26 cellular contexts compared by ENCODE assay signal in the genomic region with DNA sequence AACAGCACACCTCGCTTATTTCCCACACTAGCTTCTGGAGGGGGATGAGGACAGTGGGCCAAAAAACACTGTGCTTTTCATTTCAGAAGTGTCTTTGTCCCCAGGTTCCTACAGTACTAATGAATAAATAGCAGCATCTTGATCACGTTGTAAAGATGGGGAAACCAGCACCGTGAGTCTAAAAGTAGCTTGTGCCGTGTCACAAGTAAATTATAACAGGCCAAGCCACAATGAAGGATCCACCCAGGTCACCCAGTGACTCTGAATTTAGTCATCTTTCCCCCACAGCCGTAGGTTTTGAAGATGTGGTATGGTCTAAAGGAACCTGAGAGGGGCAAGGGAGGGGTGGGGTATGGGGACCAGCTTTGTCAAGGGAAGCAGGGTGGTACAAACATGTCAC. TPM values are rescaled to one million over a fixed set of nuclear protein-coding genes. Genes with fewer than 3 reads are reported as not detected.
A peak's percentile ranks its signal among the peaks of the same experiment; 100 is the strongest.
DNase-seq lines count a peak whose midpoint lies in the region; ATAC-seq, FAIRE-seq and TF ChIP-seq lines count a peak whose summit lies in the region.
"Had no signal": no experiment of that assay in that cellular context is flagged by ENCODE, and none has a peak within 500 bp of the region (broad histone marks: within the 10 kb centered on the region; RNA-seq: fewer than 3 reads in every experiment).

No MANE protein-coding gene starts in this region.

- H3K9me3 ChIP-seq in GM12878 (replicated peaks; ENCODE audit: control insufficient read depth, insufficient read depth, low read length) (no peaks in the 10 kb centered on the region; the same call in 2 of the 3 replicates), psoas muscle (no peaks in the 10 kb centered on the region), thyroid gland (no peaks in the 10 kb centered on the region)

- H3K27me3 ChIP-seq in GM12878 (replicated peaks in 1 of 2; ENCODE audit: control insufficient read depth in 2 of 2, insufficient read depth in 2 of 2, low read length in 1 of 2) (peaks cover 0 to 9% of the 10 kb centered on the region in 2 experiments; a peak in 2 of 4 replicates), psoas muscle (ENCODE audit: insufficient read depth in 3 of 3, low read length in 2 of 3) (no peaks in the 10 kb centered on the region), thyroid gland (no peaks in the 10 kb centered on the region)

- H3K27ac ChIP-seq in GM12878 (ENCODE audit: control insufficient read depth, insufficient read depth): no peak overlapping the region
- H3K27ac ChIP-seq in psoas muscle: peak overlapping the region; percentile 53
- no peak overlapping the region for H3K27ac ChIP-seq in thyroid gland
- H3K27ac ChIP-seq: SK-N-MC had no signal

- no peak overlapping the region for H3K9ac ChIP-seq in GM12878 (ENCODE audit: control insufficient read depth, insufficient read depth, low read length)

- intact Hi-C loops in GM12878 (cut with micrococcal nuclease; ENCODE audit: unreplicated experiment) (no loop called here), psoas muscle (cut with DNase I) (no loop called here), thyroid gland (cut with DNase I) (no loop called here)

- H3K79me2 ChIP-seq in GM12878 (ENCODE audit: control insufficient read depth, insufficient read depth, low read length): no peaks in the 10 kb centered on the region

- 6% methylated on average over 5 of the region's 5 CpGs for WGBS in GM12878 (ENCODE audit: insufficient coverage, insufficient replicate concordance, low lambda C conversion rate, missing lambda C conversion rate)
- 47 to 75% (median 54%) methylated on average over 5 of the region's 5 CpGs for WGBS in psoas muscle, 3 donors
- WGBS in thyroid gland, 2 donors: 93 to 95% methylated on average over 5 of the region's 5 CpGs

- ATAC-seq in GM12878: peak; percentile 18; the same call in 2 of the 3 replicates
- ATAC-seq in psoas muscle: peak; percentile 50 to 72 (median 58)
- no peak for ATAC-seq in HG02571 (IDR thresholded peaks at IDR 0.05; ENCODE audit: unreplicated experiment)
- ATAC-seq: Panc1 had no signal

- H3K36me3 ChIP-seq in GM12878 (ENCODE audit: control insufficient read depth in 2 of 2, insufficient read depth in 2 of 2, low read length in 1 of 2) (no peaks in the 10 kb centered on the region), psoas muscle (ENCODE audit: insufficient read depth in 1 of 2, low read depth in 1 of 2) (no peaks in the 10 kb centered on the region), thyroid gland (no peaks in the 10 kb centered on the region)

- TF ChIP-seq RAD21 in GM12878 (IDR thresholded peaks at IDR 0.05; ENCODE audit: insufficient read depth, low read depth, low read length): no peak

- H4K20me1 ChIP-seq in GM12878 (ENCODE audit: control insufficient read depth, insufficient read depth): no peaks in the 10 kb centered on the region

- H3K4me3 ChIP-seq in GM12878 (no peak overlapping the region), psoas muscle (no peak overlapping the region), thyroid gland (replicated peaks in 1 of 3) (no peak overlapping the region)
- H3K4me3 ChIP-seq: SK-N-MC had no signal

- POLR2A ChIA-PET in GM12878 (lab: Charles Lee): interaction anchor here (0.6 to 1.4 kb wide), 2 partner anchors 10 to 121 kb away, joined by 4 to 5 read pairs; no protein-coding TSS in a partner anchor

- no peak overlapping the region for H2AFZ ChIP-seq in GM12878 (ENCODE audit: control insufficient read depth, low read depth, low read length)

- RAD21 ChIA-PET in GM12878 (lab: Charles Lee; ENCODE audit: unreplicated experiment): interaction anchor here (0.6 to 1.4 kb wide), 6 partner anchors 9 to 546 kb away, joined by 3 to 4 read pairs (median 3); a partner anchor contains a TSS

- TF ChIP-seq CTCF in GM12878 (IDR thresholded peaks at IDR 0.05 in 2 of 3, conservative IDR thresholded peaks at IDR 0.05 in 1 of 3; ENCODE audit: control insufficient read depth in 2 of 3, extremely low read depth in 1 of 3, insufficient read depth in 1 of 3, low read depth in 3 of 3, low read length in 3 of 3) (no peak), psoas muscle (IDR thresholded peaks at IDR 0.05) (no peak), thyroid gland (IDR thresholded peaks at IDR 0.05) (no peak)

- H3K4me1 ChIP-seq in GM12878 (ENCODE audit: control insufficient read depth, insufficient read depth, low read length) (peaks cover 7% of the 10 kb centered on the region), psoas muscle (peaks cover 46% of the 10 kb centered on the region), thyroid gland (peaks cover 8 to 20% of the 10 kb centered on the region in 2 donors)

- no peak for TF ChIP-seq EP300 in GM12878 (IDR thresholded peaks at IDR 0.05; ENCODE audit: borderline replicate concordance in 1 of 2, control insufficient read depth in 1 of 2, low read depth in 2 of 2, low read length in 2 of 2)

- no peak overlapping the region for H3K4me2 ChIP-seq in GM12878 (ENCODE audit: control insufficient read depth, insufficient read depth)

- BruUV-seq in GM12878 (replicated peaks; lab: Mats Ljungman, UMichigan): no TSS peak

- SMC1A ChIA-PET in GM12878 (lab: Charles Lee; ENCODE audit: uncharacterized antibody, unreplicated experiment): interaction anchor here (0.6 to 2.4 kb wide), 4 partner anchors 37 to 907 kb away, joined by 3 to 11 read pairs (median 3); no protein-coding TSS in a partner anchor

- in situ Hi-C loops in GM12878 (cut with MboI): no loop called here

- FAIRE-seq in GM12878 (lab: Jason Lieb, UNC): no peak
- FAIRE-seq: A204.1, GM12892, GM19239, HTR-8/SVneo had no signal

- DNase-seq in Daoy (ENCODE audit: low read depth): peak; percentile 16
- peak; percentile 46 for DNase-seq in M059J (ENCODE audit: low read depth)
- DNase-seq in GM12878 (ENCODE audit: low read depth, low spot score): no peak
- DNase-seq in psoas muscle: no peak
- no peak for DNase-seq in thyroid gland
- DNase-seq in medulla oblongata (ENCODE audit: extremely low spot score): no peak
- no peak for DNase-seq in SW480 (ENCODE audit: low spot score)
- DNase-seq: CD4-positive, alpha-beta memory T cell; COR-L47; EL; GF-D8; KG1; MM.1S; NCI-H2029 treated with DMSO at 0.1 percent for 48 hours; NCI-H2227 treated with DMSO at 0.1 percent for 48 hours; NCI-H526 treated with DMSO at 0.1 percent for 48 hours; SHP77 treated with DMSO at 0.1 percent for 48 hours had no signal

- TF ChIP-seq POLR2A in GM12878 (IDR thresholded peaks at IDR 0.05; ENCODE audit: low read depth, low read length): no peak
- no peak for TF ChIP-seq POLR2A in thyroid gland (IDR thresholded peaks at IDR 0.05)

- CTCF ChIA-PET in GM12878 (lab: Yijun Ruan, JAX): interaction anchor here (1.3 to 3.9 kb wide), 4 partner anchors 14 to 262 kb away, joined by 3 to 15 read pairs (median 5); a partner anchor contains a TSS

TF ChIP-seq in GM12878, 131 proteins besides CTCF, POLR2A, EP300 and RAD21 (continues in another document):
- no peak for TF ChIP-seq RB1 (IDR thresholded peaks at IDR 0.05; ENCODE audit: borderline replicate concordance)

RNA-seq across cellular contexts. Expression of a gene that starts 8.8 kb away (rescaled TPM):
- total RNA-seq in Daoy (2014; rRNA removed; shearing (Covaris generic)): 12.0 and 19.3 TPM in 2 replicates
- 26.9 and 39.8 TPM in 2 replicates for total RNA-seq in M059J (2014; rRNA removed; shearing (Covaris generic))
- total RNA-seq in GM12878 (2013; cell fraction: nucleolus; rRNA removed): 3.2 and 4.0 TPM in 2 replicates
- total RNA-seq in GM12878 (2014; rRNA removed): 1.5 TPM in 2 replicates
- total RNA-seq in GM12878 (2014; rRNA removed; fragmentation: Illumina TruSeq; extraction: Trizol): 0.64 and 0.76 TPM in 2 replicates
- total RNA-seq in GM12878 (2021): 2.4 and 2.6 TPM in 2 replicates
- polyA plus RNA-seq in GM12878 (2011; ENCODE audit: low read depth): 0.09 TPM
- 0.42 and 0.50 TPM in 2 replicates for polyA plus RNA-seq in GM12878 (2011; rRNA removed)
- polyA plus RNA-seq in GM12878 (2011; cell fraction: cytosol; rRNA removed): 0.60 and 0.69 TPM in 2 replicates
- 1.9 TPM in 2 replicates for polyA plus RNA-seq in GM12878 (2011; cell fraction: nucleus; rRNA removed)
- polyA plus RNA-seq in GM12878 (2012): 0.23 and 0.29 TPM in 2 replicates
- 0.75 and 1.3 TPM in 2 replicates for polyA plus RNA-seq in GM12878 (2014; fragmentation: Illumina TruSeq; extraction: Trizol)
- under 1 TPM; 0.24 to 0.47 TPM for polyA plus RNA-seq in GM12878 (2014; fragmentation: Nextera tagmentation; extraction: Ambion mirVana)
- polyA plus RNA-seq in GM12878 (2014; rRNA removed): 1.1 and 1.3 TPM in 2 replicates
- under 1 TPM; 0.47 to 0.88 TPM for polyA plus RNA-seq in GM12878 (2016; fragmentation: Nextera tagmentation; extraction: Ambion mirVana)
- polyA minus RNA-seq in GM12878 (2011; rRNA and poly(A)+ RNA removed): 0.95 and 2.5 TPM in 2 replicates
- 1.1 and 1.2 TPM in 2 replicates for polyA minus RNA-seq in GM12878 (2011; cell fraction: cytosol; rRNA and poly(A)+ RNA removed)
- polyA minus RNA-seq in GM12878 (2011; cell fraction: nucleus; rRNA and poly(A)+ RNA removed): 2.4 and 4.6 TPM in 2 replicates
- 10 to 100 TPM in 2 of 4 donors, 1 to 10 TPM in 2; 4.1 to 32.1 (median 9.9) TPM for total RNA-seq in psoas muscle
- 10 to 100 TPM in 1 of 3 donors, 1 to 10 TPM in 2; 1.8 to 14.4 (median 3.7) TPM for polyA plus RNA-seq in psoas muscle
- 10 to 100 TPM; 10.1 to 23.6 (median 10.9) TPM for total RNA-seq in thyroid gland
- polyA plus RNA-seq: CD4-positive, alpha-beta memory T cell had no signal

RNA-seq across cellular contexts. Expression of a gene that starts 30.6 kb away (rescaled TPM):
- not detected in 2 replicates for total RNA-seq in Daoy (2014; rRNA removed; shearing (Covaris generic))
- total RNA-seq in M059J (2014; rRNA removed; shearing (Covaris generic)): not detected in 2 replicates
- total RNA-seq in GM12878 (2013; cell fraction: nucleolus; rRNA removed): not detected in 2 replicates
- not detected in 2 replicates for total RNA-seq in GM12878 (2014; rRNA removed)
- not detected in 2 replicates for total RNA-seq in GM12878 (2014; rRNA removed; fragmentation: Illumina TruSeq; extraction: Trizol)
- not detected in 2 replicates for total RNA-seq in GM12878 (2021)
- not detected for polyA plus RNA-seq in GM12878 (2011; ENCODE audit: low read depth)
- 0.04 TPM in 1 of 2 replicates, not detected in the other for polyA plus RNA-seq in GM12878 (2011; rRNA removed)
- polyA plus RNA-seq in GM12878 (2011; cell fraction: cytosol; rRNA removed): not detected in 2 replicates
- polyA plus RNA-seq in GM12878 (2011; cell fraction: nucleus; rRNA removed): 0.12 TPM in 1 of 2 replicates, not detected in the other
- not detected in 2 replicates for polyA plus RNA-seq in GM12878 (2012)
- not detected in 2 replicates for polyA plus RNA-seq in GM12878 (2014; fragmentation: Illumina TruSeq; extraction: Trizol)
- not detected for polyA plus RNA-seq in GM12878 (2014; fragmentation: Nextera tagmentation; extraction: Ambion mirVana)
- polyA plus RNA-seq in GM12878 (2014; rRNA removed): not detected in 2 replicates
- under 1 TPM in 1 of 2 experiments, not detected in 1; 0.03 TPM for polyA plus RNA-seq in GM12878 (2016; fragmentation: Nextera tagmentation; extraction: Ambion mirVana)
- polyA minus RNA-seq in GM12878 (2011; rRNA and poly(A)+ RNA removed): not detected in 2 replicates
- not detected in 2 replicates for polyA minus RNA-seq in GM12878 (2011; cell fraction: cytosol; rRNA and poly(A)+ RNA removed)
- not detected in 2 replicates for polyA minus RNA-seq in GM12878 (2011; cell fraction: nucleus; rRNA and poly(A)+ RNA removed)
- total RNA-seq in psoas muscle: under 1 TPM in 1 of 4 donors, not detected in 3; 0.06 TPM
- polyA plus RNA-seq in psoas muscle: under 1 TPM in 1 of 3 donors, not detected in 2; 0.03 TPM
- not detected for total RNA-seq in thyroid gland
- total RNA-seq: CD4-positive, alpha-beta memory T cell; H4; NCI-H460 had no signal
- polyA plus RNA-seq: CD4-positive, alpha-beta memory T cell had no signal

Comparison
In these comparisons a context has a peak if more than half of its experiments do, and no peak if none do; other contexts are left out.
1. DNase-seq: peak in Daoy (single experiment) and M059J (single experiment); none in GM12878 (single experiment), psoas muscle (0 of 2), thyroid gland (0 of 2), medulla oblongata (single experiment) and SW480 (single experiment).